ENCODE assay signal across 9 cellular contexts in genomic region chr3:186193534-186194450, GRCh38.
A peak's percentile ranks its signal among the peaks of the same experiment; 100 is the strongest.
DNase-seq lines count a peak whose midpoint lies in the region; ATAC-seq, FAIRE-seq and TF ChIP-seq lines count a peak whose summit lies in the region.
"Had no signal": no experiment of that assay in that cellular context is flagged by ENCODE, and none has a peak within 500 bp of the region (broad histone marks: within the 10 kb centered on the region; RNA-seq: fewer than 3 reads in every experiment).

No MANE protein-coding gene starts in this region.

- H3K27me3 ChIP-seq in HUES64 (ENCODE audit: insufficient read depth, low read length) (peaks cover 99% of the 10 kb centered on the region), K562 (ENCODE audit: control insufficient read depth in 2 of 2, insufficient read depth in 2 of 2, low read length in 2 of 2) (peaks cover 36 to 41% of the 10 kb centered on the region in 2 experiments), skeletal muscle satellite cell (ENCODE audit: control insufficient read depth, insufficient read depth, low read length) (peaks cover 50% of the 10 kb centered on the region)

- DNase-seq in K562 (ENCODE audit: extremely low read depth in 1 of 4, low spot score in 3 of 4) (no peak), HuH-7 (ENCODE audit: low spot score) (no peak), NCI-H69 (lab: John Stamatoyannopoulos, UW) (no peak)
- DNase-seq: foreskin melanocyte had no signal

- no peak overlapping the region for H2AFZ ChIP-seq in K562 (ENCODE audit: low read depth, low read length)

- TF ChIP-seq RAD21 in K562 (CRISPR knock-in tag; conservative IDR thresholded peaks at IDR 0.05 in 1 of 2, IDR thresholded peaks at IDR 0.05 in 1 of 2) = no peak

- in situ Hi-C loops in K562 (cut with MboI) = no loop called here

- TF ChIP-seq CTCF in K562 (IDR thresholded peaks at IDR 0.05 in 2 of 3, conservative IDR thresholded peaks at IDR 0.05 in 1 of 3; ENCODE audit: insufficient read depth in 2 of 3, low read depth in 1 of 3, low read length in 3 of 3) = no peak

- peaks cover 5% of the 10 kb centered on the region; the same call in 1 of the 2 replicates for H3K4me1 ChIP-seq in HUES64 (ENCODE audit: insufficient read depth, low read length)
- peaks cover 0 to 10% of the 10 kb centered on the region in 2 experiments; a peak in 2 of 5 replicates for H3K4me1 ChIP-seq in K562 (replicated peaks in 1 of 2; ENCODE audit: control insufficient read depth in 2 of 2, insufficient read depth in 2 of 2, low read length in 2 of 2)
- H3K4me1 ChIP-seq in skeletal muscle satellite cell (ENCODE audit: control insufficient read depth, insufficient read depth, low read length) = no peaks in the 10 kb centered on the region

- POLR2A ChIA-PET in K562 (lab: Yijun Ruan, JAX) = interaction anchor here (0.6 to 1.0 kb wide), 2 partner anchors 12 to 16 kb away, joined by 3 read pairs; no protein-coding TSS in a partner anchor

- 2% methylated on average over 75 of the region's 75 CpGs for WGBS in HUES64
- 21% methylated on average over 42 of the region's 75 CpGs for WGBS in K562 (ENCODE audit: insufficient coverage, low coverage, missing lambda C conversion rate)

- intact Hi-C loops in K562 (cut with micrococcal nuclease) = no loop called here

- H3K79me2 ChIP-seq in K562 (ENCODE audit: control insufficient read depth, insufficient read depth, low read length) = no peaks in the 10 kb centered on the region

- H3K4me3 ChIP-seq in HUES64 (ENCODE audit: low read length) (peak overlapping the region; percentile 47), K562 (no peak overlapping the region), iPS-18c (ENCODE audit: insufficient read depth, low read depth, low read length) (peak overlapping the region; percentile 59), skeletal muscle satellite cell (ENCODE audit: low read length) (peak overlapping the region; percentile 47)

- no peak for TF ChIP-seq EP300 in K562 (IDR thresholded peaks at IDR 0.05; ENCODE audit: low read length)

- peaks cover 6% of the 10 kb centered on the region; the same call in 1 of the 2 replicates for H4K20me1 ChIP-seq in K562 (replicated peaks; ENCODE audit: control insufficient read depth, insufficient read depth, low read length)

- H3K4me2 ChIP-seq in K562 (ENCODE audit: insufficient read depth, low read length) (no peak overlapping the region), skeletal muscle satellite cell (ENCODE audit: low read length) (peak overlapping the region; percentile 74)

- no TSS peak for BruUV-seq in K562 (replicated peaks; lab: Mats Ljungman, UMichigan)

- no peak; the same call in 2 of the 3 replicates for ATAC-seq in K562
- ATAC-seq in HG03159 (IDR thresholded peaks at IDR 0.05; ENCODE audit: unreplicated experiment) = no peak
- no peak for ATAC-seq in HG03097 (IDR thresholded peaks at IDR 0.05; ENCODE audit: low FRiP score, unreplicated experiment)

- no peak for FAIRE-seq in K562 (lab: Jason Lieb, UNC)

- no peaks in the 10 kb centered on the region for H3K9me1 ChIP-seq in K562 (ENCODE audit: control insufficient read depth, insufficient read depth, low read length)

- H3K9me3 ChIP-seq in HUES64 (ENCODE audit: insufficient read depth, low read depth, low read length) (no peaks in the 10 kb centered on the region), K562 (replicated peaks; ENCODE audit: control insufficient read depth, insufficient read depth, low read depth, low read length) (no peaks in the 10 kb centered on the region), iPS-18c (ENCODE audit: control insufficient read depth, insufficient read depth, low read length) (no peaks in the 10 kb centered on the region), skeletal muscle satellite cell (replicated peaks; ENCODE audit: low read length) (no peaks in the 10 kb centered on the region)

- H3K9ac ChIP-seq in HUES64 (ENCODE audit: low read depth, low read length) (peak overlapping the region; percentile 63), K562 (ENCODE audit: insufficient read depth in 1 of 2, low read depth in 2 of 2, low read length in 2 of 2) (no peak overlapping the region), skeletal muscle satellite cell (ENCODE audit: low read depth, low read length) (no peak overlapping the region)

- no peak for TF ChIP-seq POLR2A in K562 (conservative IDR thresholded peaks at IDR 0.05)

- no peak overlapping the region; the same call in 1 of the 2 replicates for H3K27ac ChIP-seq in HUES64 (ENCODE audit: low read depth, low read length)
- H3K27ac ChIP-seq in K562 (ENCODE audit: extremely low read depth, low read depth, low read length) = no peak overlapping the region

- CTCF ChIA-PET in K562 (lab: Yijun Ruan, JAX; ENCODE audit: low intra/inter-chr PET ratio) = no interaction called here

- no peaks in the 10 kb centered on the region for H3K36me3 ChIP-seq in HUES64 (ENCODE audit: insufficient read depth, low read length)
- no peaks in the 10 kb centered on the region for H3K36me3 ChIP-seq in K562 (ENCODE audit: control insufficient read depth, insufficient read depth, low read length)
- no peaks in the 10 kb centered on the region for H3K36me3 ChIP-seq in skeletal muscle satellite cell (ENCODE audit: insufficient read depth, low read length)

TF ChIP-seq in K562, 482 proteins besides CTCF, POLR2A, EP300 and RAD21:
- TF ChIP-seq ATF7 (IDR thresholded peaks at IDR 0.05) = peak; percentile 57; the same call in 1 of the 2 replicates
- peak; percentile 71 for TF ChIP-seq ATF3 (IDR thresholded peaks at IDR 0.05)
- no peak for TF ChIP-seq ATF3 (CRISPR knock-in tag; conservative IDR thresholded peaks at IDR 0.05)
- no peak for TF ChIP-seq THRB (CRISPR knock-in tag; conservative IDR thresholded peaks at IDR 0.05)
- TF ChIP-seq CBX8 (IDR thresholded peaks at IDR 0.05; ENCODE audit: borderline replicate concordance, extremely low read depth, low read depth, low read length, poor library complexity, severe bottlenecking) = no peak
- TF ChIP-seq ATF1 (CRISPR knock-in tag; IDR thresholded peaks at IDR 0.05) = no peak
- peak; percentile 61 for TF ChIP-seq ATF1 (tag; IDR thresholded peaks at IDR 0.05)
